25 cellular contexts compared by ENCODE assay signal in genomic region chr7:139744768-139745250, GRCh38. TPM values are rescaled to one million over a fixed set of nuclear protein-coding genes. Genes with fewer than 3 reads are reported as not detected.
A peak's percentile ranks its signal among the peaks of the same experiment; 100 is the strongest.
DNase-seq lines count a peak whose midpoint lies in the region; ATAC-seq, FAIRE-seq and TF ChIP-seq lines count a peak whose summit lies in the region.
"Had no signal": no experiment of that assay in that cellular context is flagged by ENCODE, and none has a peak within 500 bp of the region (broad histone marks: within the 10 kb centered on the region; RNA-seq: fewer than 3 reads in every experiment).

No MANE protein-coding gene starts in this region.

- peak overlapping the region; percentile 40 for H3K4me2 ChIP-seq in skeletal muscle satellite cell (ENCODE audit: low read length)

- CTCF ChIA-PET in activated naive CD4-positive, alpha-beta T cell treated with anti-CD3 and anti-CD28 coated beads for 36 hours (lab: Charles Lee): interaction anchor here (1.6 to 2.2 kb wide), 2 partner anchors 99 to 143 kb away, joined by 4 to 6 read pairs; no protein-coding TSS in a partner anchor

- H3K4me1 ChIP-seq in skeletal muscle satellite cell (ENCODE audit: control insufficient read depth, insufficient read depth, low read length): peaks cover 99% of the 10 kb centered on the region
- H3K4me1 ChIP-seq in upper lobe of right lung: peaks cover 44% of the 10 kb centered on the region
- peaks cover 3 to 11% of the 10 kb centered on the region in 2 donors for H3K4me1 ChIP-seq in aorta (ENCODE audit: control insufficient read depth in 1 of 2, insufficient read depth in 2 of 2, low read length in 2 of 2)

- DNase-seq in GM12891 (ENCODE audit: insufficient read length, low spot score) (no peak), chondrocyte (ENCODE audit: low spot score) (no peak), upper lobe of right lung (no peak), aorta (no peak), H7 (no peak)
- DNase-seq in activated naive CD4-positive, alpha-beta T cell treated with anti-CD3 and anti-CD28 coated beads for 36 hours: no peak
- DNase-seq: activated CD4-positive, alpha-beta T cell treated with anti-CD3 and anti-CD28 coated beads, Interleukin-2, amount 50 U/mL, for 48 hours; activated T-cell treated with anti-CD3 and anti-CD28 coated beads, Interleukin-2, amount 50 U/mL, for 1 hour; DND-41; effector CD8-positive, alpha-beta T cell; H9; Karpas-422; NCI-H1048; NCI-H1930; NCI-H345; PC-3; stimulated activated CD4-positive, alpha-beta T cell treated with anti-CD3 and anti-CD28 coated beads, Interleukin-2, amount 100 ng/mL, for 24 hours; stimulated activated naive B cell treated with anti-CD40 and anti-IgM and Interleukin-4, amounts not matched to agents 10 μg/mL and 1 μg/mL and 100 μg/mL, for 72 hours; upper lobe of left lung had no signal

- peak; percentile 20 for FAIRE-seq in GM12891 (lab: Jason Lieb, UNC)

- no peaks in the 10 kb centered on the region for H3K27me3 ChIP-seq in layer of hippocampus (ENCODE audit: control insufficient read depth, insufficient read depth, low read length)
- H3K27me3 ChIP-seq in skeletal muscle satellite cell (ENCODE audit: control insufficient read depth, insufficient read depth, low read length): no peaks in the 10 kb centered on the region
- H3K27me3 ChIP-seq in upper lobe of right lung: no peaks in the 10 kb centered on the region
- no peaks in the 10 kb centered on the region for H3K27me3 ChIP-seq in aorta (ENCODE audit: control insufficient read depth in 1 of 2, insufficient read depth in 2 of 2, low read length in 1 of 2)
- no peaks in the 10 kb centered on the region for H3K27me3 ChIP-seq in H7 (ENCODE audit: control insufficient read depth, insufficient read depth, low read length)
- H3K27me3 ChIP-seq: SJSA1, upper lobe of left lung had no signal

- no peak for TF ChIP-seq POLR2A in GM12891 (IDR thresholded peaks at IDR 0.05; ENCODE audit: low read depth, low read length)

- H3K9me3 ChIP-seq in skeletal muscle satellite cell (replicated peaks; ENCODE audit: low read length) (no peaks in the 10 kb centered on the region), upper lobe of right lung (no peaks in the 10 kb centered on the region), aorta (ENCODE audit: control insufficient read depth, low read length) (no peaks in the 10 kb centered on the region)
- H3K9me3 ChIP-seq: SJSA1, upper lobe of left lung had no signal

- no peaks in the 10 kb centered on the region for H3K9me3 Mint-ChIP-seq in chondrocyte (ENCODE audit: low read depth)
- no peaks in the 10 kb centered on the region for H3K9me3 Mint-ChIP-seq in activated naive CD4-positive, alpha-beta T cell treated with anti-CD3 and anti-CD28 coated beads for 36 hours
- H3K9me3 Mint-ChIP-seq: central memory CD8-positive, alpha-beta T cell; H9; stimulated activated naive B cell treated with anti-CD40 and anti-IgM and Interleukin-4, amounts not matched to agents 10 μg/mL and 1 μg/mL and 100 μg/mL, for 72 hours; WTC11 had no signal

- WGBS in aorta, 2 donors: 75 to 79% methylated on average over 12 of the region's 12 CpGs

- TF ChIP-seq CTCF in chondrocyte (IDR thresholded peaks at IDR 0.05): no peak
- TF ChIP-seq CTCF in upper lobe of right lung (IDR thresholded peaks at IDR 0.05): no peak

- H3K36me3 ChIP-seq in skeletal muscle satellite cell (ENCODE audit: insufficient read depth, low read length) (peaks cover 59% of the 10 kb centered on the region), upper lobe of right lung (no peaks in the 10 kb centered on the region), aorta (ENCODE audit: control insufficient read depth in 1 of 2, insufficient read depth in 2 of 2, low read length in 1 of 2) (no peaks in the 10 kb centered on the region), H7 (replicated peaks; ENCODE audit: control insufficient read depth, insufficient read depth, low read length) (no peaks in the 10 kb centered on the region)

- intact Hi-C loops in upper lobe of right lung (cut with DNase I): no loop called here
- intact Hi-C loops in aorta (cut with DNase I): no loop called here
- intact Hi-C loops in activated naive CD4-positive, alpha-beta T cell treated with anti-CD3 and anti-CD28 coated beads for 36 hours (cut with micrococcal nuclease): no loop called here

- no peak overlapping the region for H3K4me3 Mint-ChIP-seq in chondrocyte (ENCODE audit: unreplicated experiment)
- no peak overlapping the region for H3K4me3 Mint-ChIP-seq in activated naive CD4-positive, alpha-beta T cell treated with anti-CD3 and anti-CD28 coated beads for 36 hours
- H3K4me3 Mint-ChIP-seq: central memory CD8-positive, alpha-beta T cell; H9; stimulated activated naive B cell treated with anti-CD40 and anti-IgM and Interleukin-4, amounts not matched to agents 10 μg/mL and 1 μg/mL and 100 μg/mL, for 72 hours; WTC11 had no signal

- H3K27ac ChIP-seq in layer of hippocampus (ENCODE audit: low read depth, low read length) (peak overlapping the region; percentile 60), upper lobe of right lung (no peak overlapping the region), aorta (ENCODE audit: low read depth in 1 of 2, low read length in 2 of 2) (no peak overlapping the region)
- H3K27ac ChIP-seq: SJSA1 had no signal

- H3K27ac Mint-ChIP-seq in chondrocyte (ENCODE audit: unreplicated experiment): peak overlapping the region; percentile 81
- no peak overlapping the region for H3K27ac Mint-ChIP-seq in activated naive CD4-positive, alpha-beta T cell treated with anti-CD3 and anti-CD28 coated beads for 36 hours
- H3K27ac Mint-ChIP-seq: stimulated activated naive B cell treated with anti-CD40 and anti-IgM and Interleukin-4, amounts not matched to agents 10 μg/mL and 1 μg/mL and 100 μg/mL, for 72 hours had no signal

- no peaks in the 10 kb centered on the region for H3K27me3 Mint-ChIP-seq in chondrocyte (ENCODE audit: low read depth)
- no peaks in the 10 kb centered on the region for H3K27me3 Mint-ChIP-seq in activated naive CD4-positive, alpha-beta T cell treated with anti-CD3 and anti-CD28 coated beads for 36 hours (ENCODE audit: low read depth)
- H3K27me3 Mint-ChIP-seq: central memory CD8-positive, alpha-beta T cell; stimulated activated naive B cell treated with anti-CD40 and anti-IgM and Interleukin-4, amounts not matched to agents 10 μg/mL and 1 μg/mL and 100 μg/mL, for 72 hours had no signal

- peaks cover 97% of the 10 kb centered on the region for H3K4me1 Mint-ChIP-seq in chondrocyte (ENCODE audit: low read depth)
- peaks cover 14% of the 10 kb centered on the region for H3K4me1 Mint-ChIP-seq in activated naive CD4-positive, alpha-beta T cell treated with anti-CD3 and anti-CD28 coated beads for 36 hours (ENCODE audit: low read depth)

- ATAC-seq in upper lobe of right lung (no peak), aorta (ENCODE audit: low FRiP score) (no peak)
- ATAC-seq: PC-3; stimulated activated naive B cell treated with anti-CD40 and anti-IgM and Interleukin-4, amounts not matched to agents 10 μg/mL and 1 μg/mL and 100 μg/mL, for 72 hours had no signal

- peak overlapping the region; percentile 60 for H3K9ac ChIP-seq in skeletal muscle satellite cell (ENCODE audit: low read depth, low read length)

- H3K36me3 Mint-ChIP-seq in chondrocyte (ENCODE audit: low read depth): peaks cover 4% of the 10 kb centered on the region
- H3K36me3 Mint-ChIP-seq in activated naive CD4-positive, alpha-beta T cell treated with anti-CD3 and anti-CD28 coated beads for 36 hours (ENCODE audit: low read depth): peaks cover 2% of the 10 kb centered on the region
- H3K36me3 Mint-ChIP-seq: WTC11 had no signal

- H3K4me3 ChIP-seq in skeletal muscle satellite cell (ENCODE audit: low read length) (no peak overlapping the region), upper lobe of right lung (no peak overlapping the region), aorta (ENCODE audit: low read length in 2 of 2) (no peak overlapping the region), H7 (ENCODE audit: insufficient read depth, low read depth, low read length) (no peak overlapping the region)
- H3K4me3 ChIP-seq: lung, SJSA1, upper lobe of left lung had no signal

TF ChIP-seq in GM12891, 5 proteins besides CTCF, POLR2A, EP300 and RAD21:
- no peak for TF ChIP-seq POLR2AphosphoS5 (IDR thresholded peaks at IDR 0.05; ENCODE audit: low read depth, low read length)
- no peak for TF ChIP-seq TAF1 (IDR thresholded peaks at IDR 0.05; ENCODE audit: low read depth, low read length)
- no peak for TF ChIP-seq PAX5 (IDR thresholded peaks at IDR 0.05; ENCODE audit: insufficient read depth, low read length, severe bottlenecking)
- no peak for TF ChIP-seq SPI1 (IDR thresholded peaks at IDR 0.05; ENCODE audit: low read depth, low read length)
- TF ChIP-seq POU2F2 (IDR thresholded peaks at IDR 0.05; ENCODE audit: low read depth, low read length): no peak

RNA-seq across cellular contexts. Expression of gene HIPK2, which starts 33.0 kb away (rescaled TPM):
- 14.2 TPM for polyA plus RNA-seq in GM12891 (2012; ENCODE audit: low read depth, missing spikeins)
- total RNA-seq in chondrocyte (71.2 to 75.6 TPM (median 72.3 TPM) in 3 replicates), upper lobe of right lung (64.3 TPM), aorta (100 to 1,000 TPM in 1 of 2 donors, 10 to 100 TPM in 1; 35.3 to 108 TPM)
- 45.4 and 46.1 TPM in 2 replicates for total RNA-seq in skeletal muscle satellite cell (2012; rRNA removed)
- 10 to 100 TPM in 1 of 2 donors, 1 to 10 TPM in 1; 9.4 to 12.5 TPM for polyA plus RNA-seq in aorta
- total RNA-seq in H7 (2014; rRNA removed; shearing (Covaris generic)): 8.6 and 9.1 TPM in 2 replicates
- total RNA-seq in activated naive CD4-positive, alpha-beta T cell treated with anti-CD3 and anti-CD28 coated beads for 36 hours: 10 to 100 TPM; 16.8 to 17.3 TPM
